In genomic region chr19:39402417-39403297, GRCh38 we compare ENCODE assay signal across 1 cellular context.
TF ChIP-seq lines count a peak whose summit lies in the region.

No MANE protein-coding gene starts in this region.

TF ChIP-seq in GM12878, 131 proteins besides CTCF, POLR2A, EP300 and RAD21 (continues in another document):
- TF ChIP-seq ZBTB40 (IDR thresholded peaks at IDR 0.05; ENCODE audit: borderline replicate concordance) (no peak; the same call in 1 of the 2 replicates), NR2C2 (IDR thresholded peaks at IDR 0.05; ENCODE audit: borderline replicate concordance, control insufficient read depth, insufficient read length, low read depth) (no peak), EGR1 (IDR thresholded peaks at IDR 0.05; ENCODE audit: borderline replicate concordance in 1 of 2, low read depth in 2 of 2, low read length in 2 of 2) (peak; percentile 89 to 99), TCF12 (IDR thresholded peaks at IDR 0.05; ENCODE audit: low read depth, low read length) (no peak), CREB1 (IDR thresholded peaks at IDR 0.05; ENCODE audit: low read depth) (no peak), ZZZ3 (IDR thresholded peaks at IDR 0.05; ENCODE audit: control insufficient read depth, insufficient read length, low read depth) (no peak), CBX3 (IDR thresholded peaks at IDR 0.05; ENCODE audit: borderline replicate concordance, low read depth) (no peak), CBX5 (IDR thresholded peaks at IDR 0.05; ENCODE audit: low read depth) (no peak), BMI1 (IDR thresholded peaks at IDR 0.05; ENCODE audit: borderline replicate concordance) (peak; percentile 21; the same call in 1 of the 2 replicates), JUND (IDR thresholded peaks at IDR 0.05; ENCODE audit: low read depth, low read length) (no peak), EED (IDR thresholded peaks at IDR 0.05; ENCODE audit: low read depth) (peak; percentile 84), TCF7 (IDR thresholded peaks at IDR 0.05; ENCODE audit: borderline replicate concordance) (no peak), REST (IDR thresholded peaks at IDR 0.05; ENCODE audit: low read depth, low read length) (no peak), TAF1 (IDR thresholded peaks at IDR 0.05; ENCODE audit: borderline replicate concordance, low read depth, low read length) (no peak), HSF1 (IDR thresholded peaks at IDR 0.05; ENCODE audit: low read depth, low read length) (no peak), RAD51 (IDR thresholded peaks at IDR 0.05) (no peak), NFXL1 (IDR thresholded peaks at IDR 0.05; ENCODE audit: borderline replicate concordance) (no peak), NFIC (IDR thresholded peaks at IDR 0.05; ENCODE audit: low read depth, low read length) (no peak), IRF4 (IDR thresholded peaks at IDR 0.05; ENCODE audit: low read depth, low read length) (0 out of 2 replicates have a peak, but pooled peaks have one; percentile 7), NFYA (IDR thresholded peaks at IDR 0.05; ENCODE audit: borderline replicate concordance, low read depth, low read length) (no peak), ZSCAN29 (IDR thresholded peaks at IDR 0.05) (no peak), ATF7 (IDR thresholded peaks at IDR 0.05; ENCODE audit: low read depth) (peak; percentile 64; the same call in 1 of the 2 replicates), HDAC6 (IDR thresholded peaks at IDR 0.05; ENCODE audit: unreplicated experiment) (no peak), E4F1 (IDR thresholded peaks at IDR 0.05; ENCODE audit: borderline replicate concordance, partially characterized antibody) (no peak), SREBF2 (IDR thresholded peaks at IDR 0.05; ENCODE audit: low read length) (no peak), ZNF24 (IDR thresholded peaks at IDR 0.05) (no peak), BACH1 (IDR thresholded peaks at IDR 0.05; ENCODE audit: borderline replicate concordance) (peak; percentile 96), MYC (IDR thresholded peaks at IDR 0.05; ENCODE audit: insufficient read depth, insufficient read length, insufficient replicate concordance, low read length, severe bottlenecking) (peak; percentile 94), FOS (IDR thresholded peaks at IDR 0.05; ENCODE audit: borderline replicate concordance, extremely low read depth, insufficient read length) (no peak), ZNF622 (IDR thresholded peaks at IDR 0.05) (no peak), CEBPZ (IDR thresholded peaks at IDR 0.05; ENCODE audit: low read depth, low read length) (no peak), LARP7 (IDR thresholded peaks at IDR 0.05) (peak; percentile 89; the same call in 1 of the 2 replicates), ZNF207 (IDR thresholded peaks at IDR 0.05; ENCODE audit: borderline replicate concordance) (peak; percentile 92), STAT3 (IDR thresholded peaks at IDR 0.05; ENCODE audit: low read depth, low read length) (no peak), SMAD1 (IDR thresholded peaks at IDR 0.05; ENCODE audit: low read depth, partially characterized antibody) (no peak), FOXM1 (IDR thresholded peaks at IDR 0.05; ENCODE audit: low read depth, low read length) (no peak), IKZF2 (IDR thresholded peaks at IDR 0.05) (peak; percentile 93 to 97), MYB (IDR thresholded peaks at IDR 0.05; ENCODE audit: borderline replicate concordance, low read depth, low read length) (0 out of 2 replicates have a peak, but pooled peaks have one; percentile 16), RFX5 (IDR thresholded peaks at IDR 0.05; ENCODE audit: low read depth, low read length) (0 out of 2 replicates have a peak, but pooled peaks have one; percentile 44), ZNF687 (IDR thresholded peaks at IDR 0.05) (peak; percentile 91)
